In the genomic region with DNA sequence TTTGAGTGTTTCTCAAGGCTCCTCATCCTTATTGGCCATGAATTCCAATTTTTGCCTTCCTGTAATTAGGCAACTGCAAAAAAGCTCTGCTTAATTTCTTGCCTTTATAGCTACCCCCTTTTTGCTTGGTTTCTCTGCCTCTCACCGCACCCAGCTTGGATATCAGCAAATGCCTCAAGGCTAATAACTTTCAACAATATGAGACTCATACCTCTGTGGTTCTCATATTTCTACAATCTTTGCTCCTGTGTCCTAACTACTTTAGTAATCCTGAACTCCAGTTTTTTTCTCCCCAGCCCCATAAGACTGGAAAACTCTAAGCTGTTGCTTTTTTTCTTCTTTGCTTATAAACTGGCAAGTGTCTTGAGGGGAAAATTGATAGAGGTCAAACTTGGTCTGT, we compare ENCODE assay signal across 30 cellular contexts.
"Had no signal": no experiment of that assay in that cellular context is flagged by ENCODE, and none has a peak within 500 bp of the region (broad histone marks: within the 10 kb centered on the region; RNA-seq: fewer than 3 reads in every experiment).

No MANE protein-coding gene starts in this region.

- H3K4me1 ChIP-seq: adrenal gland, colonic mucosa, foreskin keratinocyte, gastrocnemius medialis, heart left ventricle had no signal

- H3K36me3 ChIP-seq: adrenal gland, cardiac muscle cell, colonic mucosa, gastrocnemius medialis, heart left ventricle had no signal

- ATAC-seq: activated CD4-positive, alpha-beta T cell treated with anti-CD3 and anti-CD28 coated beads for 36 hours; activated CD8-positive, alpha-beta memory T cell treated with anti-CD3 and anti-CD28 coated beads, Interleukin-2, amount 10 ng/mL, durations not matched to agents 7 days and 5 days; activated CD8-positive, alpha-beta T cell treated with anti-CD3 and anti-CD28 coated beads, Interleukin-2, amount 10 ng/mL, durations not matched to agents 7 days and 5 days; body of pancreas; esophagus mucosa; foreskin keratinocyte; gastrocnemius medialis; heart left ventricle had no signal

- H3K27ac ChIP-seq: adrenal gland, body of pancreas, cardiac muscle cell, colonic mucosa, foreskin keratinocyte, gastrocnemius medialis, heart left ventricle had no signal

- H3K4me3 ChIP-seq: adrenal gland, body of pancreas, cardiac muscle cell, colonic mucosa, gastrocnemius medialis, heart left ventricle had no signal

- H3K4me3 Mint-ChIP-seq: activated CD4-positive, alpha-beta memory T cell treated with anti-CD3 and anti-CD28 coated beads for 36 hours; activated CD4-positive, alpha-beta T cell treated with anti-CD3 and anti-CD28 coated beads for 36 hours; activated CD4-positive, alpha-beta T cell treated with anti-CD3 and anti-CD28 coated beads, Interleukin-2, amount 10 ng/mL, durations not matched to agents 24 days and 14 days; activated CD8-positive, alpha-beta memory T cell treated with anti-CD3 and anti-CD28 coated beads, Interleukin-2, amount 10 ng/mL, durations not matched to agents 7 days and 5 days; activated CD8-positive, alpha-beta T cell treated with anti-CD3 and anti-CD28 coated beads, Interleukin-2, amount 10 ng/mL, durations not matched to agents 7 days and 5 days; activated naive CD8-positive, alpha-beta T cell had no signal

- DNase-seq: activated CD4-positive, alpha-beta memory T cell treated with anti-CD3 and anti-CD28 coated beads for 36 hours; activated CD4-positive, alpha-beta T cell treated with anti-CD3 and anti-CD28 coated beads for 36 hours; activated CD4-positive, alpha-beta T cell treated with anti-CD3 and anti-CD28 coated beads, Interleukin-2, amount 10 ng/mL, durations not matched to agents 24 days and 14 days; activated CD4-positive, CD25-positive, alpha-beta regulatory T cell; activated CD4-positive, CD25-positive, alpha-beta regulatory T cell treated with anti-CD3 and anti-CD28 coated beads, Interleukin-2, amount 50 U/mL, for 72 hours; activated CD8-positive, alpha-beta memory T cell treated with anti-CD3 and anti-CD28 coated beads, Interleukin-2, amount 10 ng/mL, durations not matched to agents 7 days and 5 days; activated CD8-positive, alpha-beta memory T cell treated with anti-CD3 and anti-CD28 coated beads, Interleukin-2, amount 50 U/mL, for 4 hours; activated CD8-positive, alpha-beta T cell treated with anti-CD3 and anti-CD28 coated beads, Interleukin-2, amount 10 ng/mL, durations not matched to agents 7 days and 5 days; activated effector memory CD4-positive, alpha-beta T cell treated with Interleukin-2 at 50 U/mL for 16 hours; activated gamma-delta T cell treated with Interleukin-2 at 50 U/mL for 16 hours; activated naive CD4-positive, alpha-beta T cell treated with anti-CD3 and anti-CD28 coated beads, Interleukin-2, amount 50 U/mL, for 16 hours; activated naive CD4-positive, alpha-beta T cell treated with Interleukin-2 at 50 U/mL for 16 hours; activated T-cell treated with anti-CD3 and anti-CD28 coated beads, Interleukin-2, amount 50 U/mL, for 1 hour; activated T-cell treated with anti-CD3 and anti-CD28 coated beads, Interleukin-2, amount 50 U/mL, for 48 hours; adrenal gland; amygdala; aorta; body of pancreas; central memory CD4-positive, alpha-beta T cell; cerebellar nuclear complex; colonic mucosa; effector CD8-positive, alpha-beta T cell; foreskin keratinocyte; gastrocnemius medialis; glutamatergic neuron; heart left ventricle; T-helper 2 cell had no signal

- H3K27ac Mint-ChIP-seq: activated CD4-positive, alpha-beta memory T cell treated with anti-CD3 and anti-CD28 coated beads for 36 hours; activated CD4-positive, alpha-beta T cell treated with anti-CD3 and anti-CD28 coated beads for 36 hours; activated CD4-positive, alpha-beta T cell treated with anti-CD3 and anti-CD28 coated beads, Interleukin-2, amount 10 ng/mL, durations not matched to agents 24 days and 14 days; activated CD8-positive, alpha-beta memory T cell treated with anti-CD3 and anti-CD28 coated beads, Interleukin-2, amount 10 ng/mL, durations not matched to agents 7 days and 5 days; activated CD8-positive, alpha-beta T cell treated with anti-CD3 and anti-CD28 coated beads, Interleukin-2, amount 10 ng/mL, durations not matched to agents 7 days and 5 days; activated naive CD8-positive, alpha-beta T cell had no signal

- H3K27me3 ChIP-seq: adrenal gland, body of pancreas, cardiac muscle cell, colonic mucosa, gastrocnemius medialis had no signal

- H3K9me3 ChIP-seq: adrenal gland, body of pancreas, colonic mucosa, gastrocnemius medialis had no signal
